In genomic region chrX:74119016-74119910, GRCh38 we compare ENCODE assay signal across 12 cellular contexts.
A peak's percentile ranks its signal among the peaks of the same experiment; 100 is the strongest.
DNase-seq lines count a peak whose midpoint lies in the region; ATAC-seq, FAIRE-seq and TF ChIP-seq lines count a peak whose summit lies in the region.
"Had no signal": no experiment of that assay in that cellular context is flagged by ENCODE, and none has a peak within 500 bp of the region (broad histone marks: within the 10 kb centered on the region; RNA-seq: fewer than 3 reads in every experiment).

No MANE protein-coding gene starts in this region.

- H3K9me3 Mint-ChIP-seq in activated T-helper 1 cell treated with anti-CD3 and anti-CD28 coated beads, Interleukin-12 subunit alpha, Interleukin-12 subunit beta, Interleukin-2, Interleukin-4 antibody, amounts not matched to agents 30 ng/mL and 10 ng/mL and 1 ng/mL, durations not matched to agents 14 hours and 24 hours and 36 hours, result no peaks in the 10 kb centered on the region

- TF ChIP-seq POLR2A in testis (IDR thresholded peaks at IDR 0.05), result no peak

- TF ChIP-seq CTCF in AG10803 (conservative IDR thresholded peaks at IDR 0.05; ENCODE audit: low read length), result no peak
- TF ChIP-seq CTCF in testis (IDR thresholded peaks at IDR 0.05), result no peak

- H3K4me3 ChIP-seq in AG10803 (ENCODE audit: low read length) (no peak overlapping the region), testis (no peak overlapping the region)

- H3K27me3 Mint-ChIP-seq in activated T-helper 1 cell treated with anti-CD3 and anti-CD28 coated beads, Interleukin-12 subunit alpha, Interleukin-12 subunit beta, Interleukin-2, Interleukin-4 antibody, amounts not matched to agents 30 ng/mL and 10 ng/mL and 1 ng/mL, durations not matched to agents 14 hours and 24 hours and 36 hours (ENCODE audit: insufficient read depth), result no peaks in the 10 kb centered on the region
- H3K27me3 Mint-ChIP-seq: CD4-positive, CD25-positive, alpha-beta regulatory T cell had no signal

- no peaks in the 10 kb centered on the region for H3K4me1 ChIP-seq in testis

- no peaks in the 10 kb centered on the region for H3K36me3 ChIP-seq in testis (ENCODE audit: low read depth, missing control alignments)

- H3K27ac Mint-ChIP-seq in activated T-helper 1 cell treated with anti-CD3 and anti-CD28 coated beads, Interleukin-12 subunit alpha, Interleukin-12 subunit beta, Interleukin-2, Interleukin-4 antibody, amounts not matched to agents 30 ng/mL and 10 ng/mL and 1 ng/mL, durations not matched to agents 14 hours and 24 hours and 36 hours, result no peak overlapping the region
- H3K27ac Mint-ChIP-seq: CD4-positive, CD25-positive, alpha-beta regulatory T cell; nephron had no signal

- H3K36me3 Mint-ChIP-seq in activated T-helper 1 cell treated with anti-CD3 and anti-CD28 coated beads, Interleukin-12 subunit alpha, Interleukin-12 subunit beta, Interleukin-2, Interleukin-4 antibody, amounts not matched to agents 30 ng/mL and 10 ng/mL and 1 ng/mL, durations not matched to agents 14 hours and 24 hours and 36 hours (ENCODE audit: low read depth), result no peaks in the 10 kb centered on the region
- H3K36me3 Mint-ChIP-seq: CD4-positive, CD25-positive, alpha-beta regulatory T cell had no signal

- FAIRE-seq in HTR-8/SVneo (lab: Jason Lieb, UNC), result no peak

- peak; percentile 45 for DNase-seq in AG10803 (ENCODE audit: low read depth)
- DNase-seq in HTR-8/SVneo (ENCODE audit: insufficient read length, low spot score), result peak; percentile 54
- peak; percentile 2 for DNase-seq in foreskin melanocyte
- DNase-seq in activated CD4-positive, CD25-positive, alpha-beta regulatory T cell treated with anti-CD3 and anti-CD28 coated beads, Interleukin-2, amount 50 U/mL, for 72 hours, result no peak
- DNase-seq in NCI-H510A treated with DMSO at 0.1 percent for 48 hours (lab: John Stamatoyannopoulos, UW), result no peak
- no peak for DNase-seq in activated T-helper 1 cell treated with anti-CD3 and anti-CD28 coated beads, Interleukin-12 subunit alpha, Interleukin-12 subunit beta, Interleukin-2, Interleukin-4 antibody, amounts not matched to agents 30 ng/mL and 10 ng/mL and 1 ng/mL, durations not matched to agents 14 hours and 24 hours and 36 hours (ENCODE audit: low spot score)
- no peak for DNase-seq in testis
- DNase-seq: CD4-positive, CD25-positive, alpha-beta regulatory T cell; hypothalamus; NCI-H1930 had no signal

- H3K4me3 Mint-ChIP-seq in activated T-helper 1 cell treated with anti-CD3 and anti-CD28 coated beads, Interleukin-12 subunit alpha, Interleukin-12 subunit beta, Interleukin-2, Interleukin-4 antibody, amounts not matched to agents 30 ng/mL and 10 ng/mL and 1 ng/mL, durations not matched to agents 14 hours and 24 hours and 36 hours, result no peak overlapping the region
- H3K4me3 Mint-ChIP-seq: CD4-positive, CD25-positive, alpha-beta regulatory T cell; nephron had no signal

- H3K9me3 ChIP-seq in testis, result no peaks in the 10 kb centered on the region

- 90 to 93% methylated on average over 2 to 6 of the region's 6 CpGs for WGBS in testis, 2 donors

- no peaks in the 10 kb centered on the region for H3K4me1 Mint-ChIP-seq in activated T-helper 1 cell treated with anti-CD3 and anti-CD28 coated beads, Interleukin-12 subunit alpha, Interleukin-12 subunit beta, Interleukin-2, Interleukin-4 antibody, amounts not matched to agents 30 ng/mL and 10 ng/mL and 1 ng/mL, durations not matched to agents 14 hours and 24 hours and 36 hours (ENCODE audit: low read depth)
- H3K4me1 Mint-ChIP-seq: CD4-positive, CD25-positive, alpha-beta regulatory T cell; nephron had no signal

- intact Hi-C loops in activated T-helper 1 cell treated with anti-CD3 and anti-CD28 coated beads, Interleukin-12 subunit alpha, Interleukin-12 subunit beta, Interleukin-2, Interleukin-4 antibody, amounts not matched to agents 30 ng/mL and 10 ng/mL and 1 ng/mL, durations not matched to agents 14 hours and 24 hours and 36 hours (cut with micrococcal nuclease), result no loop called here
- intact Hi-C loops in testis (cut with DNase I; ENCODE audit: low total_unique reads), result no loop called here

- ATAC-seq in SK-N-SH treated with all-trans-retinoic acid at 6 μM for 48 hours, result peak; percentile 95

- H3K27me3 ChIP-seq in testis, result no peaks in the 10 kb centered on the region

- H3K27ac ChIP-seq in testis, result no peak overlapping the region

TF ChIP-seq in SK-N-SH treated with all-trans-retinoic acid at 6 μM for 48 hours, 23 proteins besides CTCF, POLR2A, EP300 and RAD21 (continues in another document):
- TF ChIP-seq GLIS3 (CRISPR knock-in tag; IDR thresholded peaks at IDR 0.05) (no peak), ESRRG (CRISPR knock-in tag; IDR thresholded peaks at IDR 0.05) (no peak), TSHZ2 (CRISPR knock-in tag; IDR thresholded peaks at IDR 0.05) (no peak), PPARA (CRISPR knock-in tag; IDR thresholded peaks at IDR 0.05; ENCODE audit: borderline replicate concordance) (no peak), ZC3H10 (CRISPR knock-in tag; IDR thresholded peaks at IDR 0.05) (no peak), ZFP30 (CRISPR knock-in tag; IDR thresholded peaks at IDR 0.05) (no peak), TOX (CRISPR knock-in tag; IDR thresholded peaks at IDR 0.05; ENCODE audit: borderline replicate concordance) (no peak), ISL1 (CRISPR knock-in tag; IDR thresholded peaks at IDR 0.05) (no peak), PATZ1 (CRISPR knock-in tag; IDR thresholded peaks at IDR 0.05; ENCODE audit: borderline replicate concordance) (no peak), CREB5 (CRISPR knock-in tag; IDR thresholded peaks at IDR 0.05; ENCODE audit: low read depth) (no peak), ZNF565 (CRISPR knock-in tag; conservative IDR thresholded peaks at IDR 0.05; ENCODE audit: low read depth) (no peak), ZNF8 (CRISPR knock-in tag; IDR thresholded peaks at IDR 0.05) (no peak), BACH2 (CRISPR knock-in tag; IDR thresholded peaks at IDR 0.05; ENCODE audit: borderline replicate concordance) (no peak), TCF4 (CRISPR knock-in tag; IDR thresholded peaks at IDR 0.05; ENCODE audit: borderline replicate concordance) (no peak)

Comparison
In these comparisons a context has a peak if more than half of its experiments do, and no peak if none do; other contexts are left out.
1. DNase-seq: peak in AG10803 (single experiment), HTR-8/SVneo (single experiment) and foreskin melanocyte (single experiment); none in activated CD4-positive, CD25-positive, alpha-beta regulatory T cell treated with anti-CD3 and anti-CD28 coated beads, Interleukin-2, amount 50 U/mL, for 72 hours (single experiment), NCI-H510A treated with DMSO at 0.1 percent for 48 hours (single experiment), activated T-helper 1 cell treated with anti-CD3 and anti-CD28 coated beads, Interleukin-12 subunit alpha, Interleukin-12 subunit beta, Interleukin-2, Interleukin-4 antibody, amounts not matched to agents 30 ng/mL and 10 ng/mL and 1 ng/mL, durations not matched to agents 14 hours and 24 hours and 36 hours (single experiment) and testis (single experiment).